ENCODE assay signal across 10 cellular contexts in the genomic region with DNA sequence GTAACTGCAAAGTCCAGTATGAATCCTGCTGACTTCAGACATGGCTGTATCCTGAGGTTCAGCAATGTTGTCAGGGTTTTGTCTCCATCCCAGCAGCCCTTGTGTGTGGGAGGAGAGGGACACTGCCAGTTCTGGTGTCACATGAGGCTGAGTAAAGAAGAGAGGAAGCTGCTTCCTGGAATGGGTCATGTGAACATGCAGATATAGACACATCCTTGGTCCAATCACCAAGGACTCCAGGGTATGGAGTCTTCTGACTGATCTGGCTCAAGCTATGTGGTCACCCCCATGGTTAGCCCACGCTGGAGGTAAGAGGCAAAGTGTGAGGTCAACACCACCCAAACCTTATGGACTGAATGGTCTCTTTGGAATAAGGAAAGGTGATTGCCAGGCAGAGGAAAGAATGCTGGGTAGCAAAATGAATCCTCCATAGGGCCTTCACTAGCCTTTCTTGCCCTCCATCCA.
A peak's percentile ranks its signal among the peaks of the same experiment; 100 is the strongest.
DNase-seq lines count a peak whose midpoint lies in the region; ATAC-seq and TF ChIP-seq lines count a peak whose summit lies in the region.
"Had no signal": no experiment of that assay in that cellular context is flagged by ENCODE, and none has a peak within 500 bp of the region (broad histone marks: within the 10 kb centered on the region; RNA-seq: fewer than 3 reads in every experiment).

No MANE protein-coding gene starts in this region.

- DNase-seq in A172 (ENCODE audit: low spot score) (peak; percentile 75), lower lobe of right lung (no peak), T-helper 9 cell (no peak), GM20000 (ENCODE audit: low spot score) (no peak)
- no peak for DNase-seq in activated naive CD8-positive, alpha-beta T cell treated with anti-CD3 and anti-CD28 coated beads, Interleukin-2, amount 50 U/mL, for 24 hours
- DNase-seq: Caco-2, NCI-H526 had no signal

- no peak overlapping the region for H3K27ac Mint-ChIP-seq in activated naive CD8-positive, alpha-beta T cell treated with anti-CD3 and anti-CD28 coated beads, Interleukin-2, amount 50 U/mL, for 24 hours

- H3K9me3 Mint-ChIP-seq in activated naive CD8-positive, alpha-beta T cell treated with anti-CD3 and anti-CD28 coated beads, Interleukin-2, amount 50 U/mL, for 24 hours: no peaks in the 10 kb centered on the region

- H3K9me3 ChIP-seq in lower lobe of right lung: no peaks in the 10 kb centered on the region
- H3K9me3 ChIP-seq: Caco-2 had no signal

- H3K4me3 ChIP-seq in lower lobe of right lung: no peak overlapping the region

- ATAC-seq in HG03442 (IDR thresholded peaks at IDR 0.05; ENCODE audit: unreplicated experiment) (peak; percentile 33), lower lobe of right lung (peak; percentile 11 to 32), GM21619 (IDR thresholded peaks at IDR 0.05; ENCODE audit: unreplicated experiment) (no peak), GM21723 (IDR thresholded peaks at IDR 0.05; ENCODE audit: unreplicated experiment) (no peak)
- ATAC-seq in activated naive CD8-positive, alpha-beta T cell treated with anti-CD3 and anti-CD28 coated beads, Interleukin-2, amount 50 U/mL, for 24 hours: peak; percentile 34

- intact Hi-C loops in lower lobe of right lung (cut with DNase I): no loop called here

- no peak for TF ChIP-seq CTCF in lower lobe of right lung (IDR thresholded peaks at IDR 0.05)
- no peak for TF ChIP-seq CTCF in GM20000 (IDR thresholded peaks at IDR 0.05; ENCODE audit: extremely low read depth, missing control alignments)

- H3K27me3 Mint-ChIP-seq in activated naive CD8-positive, alpha-beta T cell treated with anti-CD3 and anti-CD28 coated beads, Interleukin-2, amount 50 U/mL, for 24 hours: peaks cover 5% of the 10 kb centered on the region

- no peaks in the 10 kb centered on the region for H3K36me3 Mint-ChIP-seq in activated naive CD8-positive, alpha-beta T cell treated with anti-CD3 and anti-CD28 coated beads, Interleukin-2, amount 50 U/mL, for 24 hours (ENCODE audit: low read depth)

- H3K27me3 ChIP-seq in lower lobe of right lung (ENCODE audit: low read depth): no peaks in the 10 kb centered on the region

- peaks cover 70% of the 10 kb centered on the region for H3K4me1 ChIP-seq in lower lobe of right lung

- H3K4me3 Mint-ChIP-seq in activated naive CD8-positive, alpha-beta T cell treated with anti-CD3 and anti-CD28 coated beads, Interleukin-2, amount 50 U/mL, for 24 hours: no peak overlapping the region

- peaks cover 13% of the 10 kb centered on the region for H3K4me1 Mint-ChIP-seq in activated naive CD8-positive, alpha-beta T cell treated with anti-CD3 and anti-CD28 coated beads, Interleukin-2, amount 50 U/mL, for 24 hours

- no peaks in the 10 kb centered on the region for H3K36me3 ChIP-seq in lower lobe of right lung

- peak overlapping the region; percentile 36 for H3K27ac ChIP-seq in lower lobe of right lung

Comparison
In these comparisons a context has a peak if more than half of its experiments do, and no peak if none do; other contexts are left out.
1. ATAC-seq: peak in HG03442 (single experiment), activated naive CD8-positive, alpha-beta T cell treated with anti-CD3 and anti-CD28 coated beads, Interleukin-2, amount 50 U/mL, for 24 hours (single experiment) and lower lobe of right lung (2 of 2); none in GM21619 (single experiment) and GM21723 (single experiment).